Comparison of ENCODE assay signal across 15 cellular contexts in genomic region chr2:218066946-218067515, GRCh38. TPM values are rescaled to one million over a fixed set of nuclear protein-coding genes. Genes with fewer than 3 reads are reported as not detected.
"Had no signal": no experiment of that assay in that cellular context is flagged by ENCODE, and none has a peak within 500 bp of the region (broad histone marks: within the 10 kb centered on the region; RNA-seq: fewer than 3 reads in every experiment).

No MANE protein-coding gene starts in this region.

- H3K9me3 ChIP-seq: neutrophil, right atrium auricular region, tibial nerve, vagina had no signal

- H3K36me3 ChIP-seq: neutrophil, right atrium auricular region, tibial nerve, vagina had no signal

- DNase-seq: activated CD4-positive, alpha-beta T cell treated with anti-CD3 and anti-CD28 coated beads, Interleukin-2, amount 50 U/mL, for 1 hour; activated CD4-positive, CD25-positive, alpha-beta regulatory T cell; activated T-cell treated with anti-CD3 and anti-CD28 coated beads for 4 hours; cerebellar nuclear complex; dermis blood vessel endothelial cell; erythroblast; T1000 had no signal

- H3K4me2 ChIP-seq: hepatocyte had no signal

- H3K79me2 ChIP-seq: hepatocyte had no signal

- H2AFZ ChIP-seq: hepatocyte had no signal

- H3K27me3 ChIP-seq: hepatocyte, right atrium auricular region, vagina had no signal

- H3K4me3 ChIP-seq: hepatocyte, right atrium auricular region, skin epidermis, tibial nerve, vagina had no signal

- H3K4me1 ChIP-seq: right atrium auricular region had no signal

RNA-seq across cellular contexts. Expression of gene RUFY4, which starts 2.0 kb away (rescaled TPM):
- total RNA-seq: activated CD8-positive, alpha-beta memory T cell treated with anti-CD3 and anti-CD28 coated beads for 36 hours; dermis blood vessel endothelial cell; kidney epithelial cell; tibial nerve; vagina had no signal

RNA-seq across cellular contexts. Expression of gene CXCR2, which starts 58.8 kb away (rescaled TPM):
- total RNA-seq: activated CD8-positive, alpha-beta memory T cell treated with anti-CD3 and anti-CD28 coated beads for 36 hours; dermis blood vessel endothelial cell; kidney epithelial cell had no signal
